ENCODE assay signal across 1 cellular context in the genomic region with DNA sequence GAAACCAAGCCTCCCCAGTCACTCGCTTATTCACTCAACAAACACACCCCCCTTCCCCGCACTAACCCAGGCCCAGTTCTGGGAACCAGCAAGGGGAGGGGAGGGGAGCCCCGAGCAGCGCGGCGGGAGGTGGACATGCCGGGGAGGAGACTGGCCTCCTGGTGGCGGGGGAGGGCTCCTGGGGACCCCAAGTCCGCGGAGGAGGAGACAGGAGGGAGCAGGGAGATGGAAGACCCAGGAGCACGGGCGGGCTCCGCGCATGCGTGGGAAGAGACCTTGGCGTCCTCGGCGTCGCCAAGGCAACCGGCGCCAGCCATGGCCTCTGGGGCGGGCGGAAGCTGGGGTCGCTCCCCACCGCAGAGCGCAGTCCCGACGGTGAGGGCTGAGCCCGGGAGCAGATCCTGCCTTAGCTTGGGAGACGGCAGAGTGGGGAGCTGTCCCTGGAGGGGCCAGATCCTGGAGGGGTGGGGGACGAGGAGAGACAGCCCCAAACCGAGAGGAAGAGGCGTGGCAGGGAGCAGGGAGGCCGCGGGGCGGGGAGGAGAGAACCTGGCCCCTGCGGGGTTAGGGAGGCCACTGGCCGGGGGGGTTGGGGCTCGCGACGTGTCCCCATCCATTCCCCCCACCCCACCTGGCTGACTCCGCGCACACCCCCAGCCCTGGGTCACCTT.
TF ChIP-seq lines count a peak whose summit lies in the region.

Gene PRR29, plus strand, starts transcription at position 302 of the 671 bp plus-strand sequence. Its CDS starts 14 bp downstream, at position 316.

TF ChIP-seq in HepG2, 621 proteins besides CTCF, POLR2A, EP300 and RAD21 (continued from another document):
- TF ChIP-seq, protein P1, sequence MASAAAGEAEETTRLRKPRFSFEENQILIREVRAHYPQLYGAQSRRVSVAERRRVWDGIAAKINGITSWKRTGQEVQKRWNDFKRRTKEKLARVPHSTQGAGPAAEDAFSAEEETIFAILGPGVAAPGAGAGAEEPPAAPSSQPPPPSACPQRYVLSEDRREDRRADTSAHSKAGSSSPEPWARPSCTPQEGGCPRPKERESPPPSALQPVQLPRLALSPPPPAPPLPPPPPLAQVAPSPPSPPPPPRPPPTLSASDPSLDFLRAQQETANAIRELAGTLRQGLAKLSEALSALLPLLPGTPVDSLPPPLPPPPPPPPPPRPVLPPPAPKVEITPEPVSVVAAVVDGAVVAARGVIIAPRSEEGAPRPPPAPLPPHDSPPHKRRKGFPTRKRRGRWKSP (CRISPR knock-in tag; IDR thresholded peaks at IDR 0.05): no peak
- TF ChIP-seq RBM39 (IDR thresholded peaks at IDR 0.05; ENCODE audit: low read depth, low read length, poor library complexity, severe bottlenecking) (peak; percentile 52), DMTF1 (CRISPR knock-in tag; IDR thresholded peaks at IDR 0.05) (no peak), TERF1 (CRISPR knock-in tag; IDR thresholded peaks at IDR 0.05) (no peak), PAF1 (CRISPR knock-in tag; IDR thresholded peaks at IDR 0.05) (no peak), ZNF614 (CRISPR knock-in tag; IDR thresholded peaks at IDR 0.05; ENCODE audit: borderline replicate concordance) (0 out of 2 replicates have a peak, but pooled peaks have one; percentile 37), ZNF644 (CRISPR knock-in tag; IDR thresholded peaks at IDR 0.05; ENCODE audit: low read depth) (no peak), EEA1 (CRISPR knock-in tag; IDR thresholded peaks at IDR 0.05; ENCODE audit: borderline replicate concordance) (peak; percentile 71; the same call in 1 of the 2 replicates), NKX3-1 (CRISPR knock-in tag; IDR thresholded peaks at IDR 0.05) (no peak), RCOR2 (CRISPR knock-in tag; IDR thresholded peaks at IDR 0.05) (no peak), HNF4A (CRISPR knock-in tag; IDR thresholded peaks at IDR 0.05) (no peak), NR1H2 (CRISPR knock-in tag; IDR thresholded peaks at IDR 0.05; ENCODE audit: borderline replicate concordance, low read depth) (no peak), ZMYM4 (CRISPR knock-in tag; IDR thresholded peaks at IDR 0.05) (no peak; the same call in 1 of the 2 replicates), ZNF12 (CRISPR knock-in tag; IDR thresholded peaks at IDR 0.05) (no peak), ZNF446 (CRISPR knock-in tag; IDR thresholded peaks at IDR 0.05) (no peak), CREB1 (IDR thresholded peaks at IDR 0.05) (no peak), CREB1 (CRISPR knock-in tag; IDR thresholded peaks at IDR 0.05) (no peak), U2AF2 (IDR thresholded peaks at IDR 0.05; ENCODE audit: low read depth, low read length) (peak; percentile 95; the same call in 1 of the 2 replicates), LCORL (IDR thresholded peaks at IDR 0.05) (no peak), LCORL (CRISPR knock-in tag; IDR thresholded peaks at IDR 0.05) (peak; percentile 24; the same call in 1 of the 2 replicates), ZNF83 (CRISPR knock-in tag; IDR thresholded peaks at IDR 0.05; ENCODE audit: borderline replicate concordance) (no peak), ZFP36L1 (CRISPR knock-in tag; IDR thresholded peaks at IDR 0.05) (no peak), SAP130 (CRISPR knock-in tag; IDR thresholded peaks at IDR 0.05; ENCODE audit: low read depth) (peak; percentile 88)
- TF ChIP-seq, protein P2, sequence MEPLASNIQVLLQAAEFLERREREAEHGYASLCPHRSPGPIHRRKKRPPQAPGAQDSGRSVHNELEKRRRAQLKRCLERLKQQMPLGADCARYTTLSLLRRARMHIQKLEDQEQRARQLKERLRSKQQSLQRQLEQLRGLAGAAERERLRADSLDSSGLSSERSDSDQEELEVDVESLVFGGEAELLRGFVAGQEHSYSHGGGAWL (CRISPR knock-in tag; IDR thresholded peaks at IDR 0.05): no peak
